ENCODE assay signal across 20 cellular contexts in genomic region chr1:150692720-150693119, GRCh38. TPM values are rescaled to one million over a fixed set of nuclear protein-coding genes. Genes with fewer than 3 reads are reported as not detected.
"Had no signal": no experiment of that assay in that cellular context is flagged by ENCODE, and none has a peak within 500 bp of the region (broad histone marks: within the 10 kb centered on the region; RNA-seq: fewer than 3 reads in every experiment).

No MANE protein-coding gene starts in this region.

- H3K4me1 ChIP-seq: parathyroid adenoma had no signal

- H3K27me3 ChIP-seq: testis had no signal

- H3K27ac ChIP-seq: lower lobe of right lung, parathyroid adenoma, testis had no signal

- H3K4me3 ChIP-seq: lower lobe of right lung, testis had no signal

- H3K9ac ChIP-seq: parathyroid adenoma had no signal

- H3K9me3 ChIP-seq: lower lobe of right lung, testis had no signal

- DNase-seq: activated CD4-positive, alpha-beta T cell treated with anti-CD3 and anti-CD28 coated beads, Interleukin-2, amount 10 ng/mL, durations not matched to agents 7 days and 5 days; activated CD4-positive, CD25-positive, alpha-beta regulatory T cell; activated T-cell treated with anti-CD3 and anti-CD28 coated beads, Interleukin-2, amount 50 U/mL, for 1 hour; amygdala; glutamatergic neuron; left cardiac atrium; lower lobe of right lung; naive B cell; stimulated activated CD4-positive, alpha-beta T cell treated with anti-CD3 and anti-CD28 coated beads, Interleukin-15, amount 100 ng/mL, for 24 hours; stimulated activated CD4-positive, alpha-beta T cell treated with anti-CD3 and anti-CD28 coated beads, Interleukin-4, amount 100 ng/mL, for 24 hours; T-helper 2 cell; testis had no signal

- H3K27me3 Mint-ChIP-seq: activated CD4-positive, alpha-beta T cell treated with anti-CD3 and anti-CD28 coated beads, Interleukin-2, amount 10 ng/mL, durations not matched to agents 7 days and 5 days; activated naive CD8-positive, alpha-beta T cell; naive B cell; stimulated activated naive CD8-positive, alpha-beta T cell treated with anti-CD3 and anti-CD28 coated beads, Interleukin-15, Interleukin-2, amounts not matched to agents 100 ng/mL and 50 ng/mL, for 24 hours had no signal

- H2AFZ ChIP-seq: parathyroid adenoma had no signal

- H3K9me3 Mint-ChIP-seq: activated CD4-positive, alpha-beta T cell treated with anti-CD3 and anti-CD28 coated beads, Interleukin-2, amount 10 ng/mL, durations not matched to agents 7 days and 5 days; brain; naive B cell; stimulated activated naive CD8-positive, alpha-beta T cell treated with anti-CD3 and anti-CD28 coated beads, Interleukin-15, Interleukin-2, amounts not matched to agents 100 ng/mL and 50 ng/mL, for 24 hours had no signal

- H3K27ac Mint-ChIP-seq: activated CD4-positive, alpha-beta T cell treated with anti-CD3 and anti-CD28 coated beads, Interleukin-2, amount 10 ng/mL, durations not matched to agents 7 days and 5 days; activated naive CD8-positive, alpha-beta T cell; brain; stimulated activated naive CD8-positive, alpha-beta T cell treated with anti-CD3 and anti-CD28 coated beads, Interleukin-15, Interleukin-2, amounts not matched to agents 100 ng/mL and 50 ng/mL, for 24 hours had no signal

- H3K4me3 Mint-ChIP-seq: activated CD4-positive, alpha-beta T cell treated with anti-CD3 and anti-CD28 coated beads, Interleukin-2, amount 10 ng/mL, durations not matched to agents 7 days and 5 days; activated naive CD8-positive, alpha-beta T cell; brain; naive B cell; stimulated activated naive CD8-positive, alpha-beta T cell treated with anti-CD3 and anti-CD28 coated beads, Interleukin-15, Interleukin-2, amounts not matched to agents 100 ng/mL and 50 ng/mL, for 24 hours had no signal

- ATAC-seq: left cardiac atrium, lower lobe of right lung had no signal

RNA-seq across cellular contexts. Expression of gene HORMAD1, which starts 28.0 kb away (rescaled TPM):
- total RNA-seq: activated CD8-positive, alpha-beta memory T cell treated with anti-CD3 and anti-CD28 coated beads for 36 hours; cerebellum; skeletal muscle tissue had no signal
- polyA plus RNA-seq: urinary bladder had no signal
